9 cellular contexts compared by ENCODE assay signal in genomic region chr4:13980317-13980716, GRCh38.
DNase-seq lines count a peak whose midpoint lies in the region; ATAC-seq, FAIRE-seq and TF ChIP-seq lines count a peak whose summit lies in the region.
"Had no signal": no experiment of that assay in that cellular context is flagged by ENCODE, and none has a peak within 500 bp of the region (broad histone marks: within the 10 kb centered on the region; RNA-seq: fewer than 3 reads in every experiment).

No MANE protein-coding gene starts in this region.

- 0 to 1% methylated on average over 2 of the region's 2 CpGs for WGBS in GM23248 (ENCODE audit: low coverage in 1 of 2, low lambda C conversion rate in 2 of 2, missing lambda C conversion rate in 2 of 2), 2 experiments
- 83% methylated on average over 2 of the region's 2 CpGs for WGBS in body of pancreas, 2 donors

- H3F3A ChIP-seq in GM23248 (ENCODE audit: insufficient read depth) = peaks cover 21% of the 10 kb centered on the region

- in situ Hi-C loops in GM23248 (cut with MboI) = no loop called here

- H3K9me3 ChIP-seq in GM23248 (ENCODE audit: low read depth) = no peaks in the 10 kb centered on the region
- no peaks in the 10 kb centered on the region for H3K9me3 ChIP-seq in body of pancreas

- H3K27me3 ChIP-seq in GM23248 (replicated peaks; ENCODE audit: insufficient read depth) (peaks cover 26% of the 10 kb centered on the region), body of pancreas (no peaks in the 10 kb centered on the region)

- H3K4me3 ChIP-seq in GM23248 (no peak overlapping the region), foreskin fibroblast (ENCODE audit: low read depth in 1 of 2, low read length in 2 of 2) (no peak overlapping the region), body of pancreas (no peak overlapping the region)

- intact Hi-C loops in body of pancreas (cut with DNase I) = no loop called here

- H3K36me3 ChIP-seq in GM23248 (ENCODE audit: low read depth) = no peaks in the 10 kb centered on the region
- H3K36me3 ChIP-seq in body of pancreas (replicated peaks in 1 of 2; ENCODE audit: insufficient read depth in 1 of 2, low read depth in 2 of 2) = no peaks in the 10 kb centered on the region

- no peaks in the 10 kb centered on the region for H3K9me2 ChIP-seq in GM23248 (ENCODE audit: insufficient read depth)

- H2AFZ ChIP-seq in GM23248 = no peak overlapping the region

- no peak for FAIRE-seq in GM12892 (lab: Jason Lieb, UNC)

- no peak overlapping the region for H3K9ac ChIP-seq in GM23248

- H3K4me1 ChIP-seq in GM23248 (ENCODE audit: insufficient read depth) (peaks cover 19% of the 10 kb centered on the region), body of pancreas (peaks cover 21% of the 10 kb centered on the region)

- no peaks in the 10 kb centered on the region for H4K20me1 ChIP-seq in GM23248 (ENCODE audit: insufficient read depth)

- TF ChIP-seq POLR2A in GM12892 (IDR thresholded peaks at IDR 0.05; ENCODE audit: low read depth, low read length) (no peak), body of pancreas (IDR thresholded peaks at IDR 0.05) (no peak)

- peak overlapping the region; percentile 4 for H3K4me2 ChIP-seq in GM23248 (ENCODE audit: unreplicated experiment)

- DNase-seq in AG09319 (ENCODE audit: extremely low read depth, low read depth) (peak; percentile 82), GM23248 (peak; percentile 94), NCI-H226 (peak; percentile 23), foreskin fibroblast (peak; percentile 93 to 96), GM12892 (ENCODE audit: insufficient read length) (no peak), retina (no peak), body of pancreas (no peak)
- DNase-seq: DMS153 had no signal

- TF ChIP-seq CTCF in AG09319 (IDR thresholded peaks at IDR 0.05; ENCODE audit: low read depth, low read length) = no peak
- TF ChIP-seq CTCF in foreskin fibroblast (IDR thresholded peaks at IDR 0.05; ENCODE audit: low read depth, low read length) = no peak
- no peak for TF ChIP-seq CTCF in body of pancreas (IDR thresholded peaks at IDR 0.05)

- no peak for ATAC-seq in body of pancreas
- no peak for ATAC-seq in GM21390 (IDR thresholded peaks at IDR 0.05; ENCODE audit: unreplicated experiment)

- H3K79me2 ChIP-seq in GM23248 (ENCODE audit: insufficient read depth) = no peaks in the 10 kb centered on the region

- H3K27ac ChIP-seq in GM23248 = no peak overlapping the region
- no peak overlapping the region for H3K27ac ChIP-seq in body of pancreas

Comparison
In these comparisons a context has a peak if more than half of its experiments do, and no peak if none do; other contexts are left out.
1. DNase-seq: peak in AG09319 (single experiment), GM23248 (single experiment), NCI-H226 (single experiment) and foreskin fibroblast (2 of 2); none in GM12892 (single experiment), retina (single experiment) and body of pancreas (0 of 4).